3 cellular contexts compared by ENCODE assay signal in the genomic region with DNA sequence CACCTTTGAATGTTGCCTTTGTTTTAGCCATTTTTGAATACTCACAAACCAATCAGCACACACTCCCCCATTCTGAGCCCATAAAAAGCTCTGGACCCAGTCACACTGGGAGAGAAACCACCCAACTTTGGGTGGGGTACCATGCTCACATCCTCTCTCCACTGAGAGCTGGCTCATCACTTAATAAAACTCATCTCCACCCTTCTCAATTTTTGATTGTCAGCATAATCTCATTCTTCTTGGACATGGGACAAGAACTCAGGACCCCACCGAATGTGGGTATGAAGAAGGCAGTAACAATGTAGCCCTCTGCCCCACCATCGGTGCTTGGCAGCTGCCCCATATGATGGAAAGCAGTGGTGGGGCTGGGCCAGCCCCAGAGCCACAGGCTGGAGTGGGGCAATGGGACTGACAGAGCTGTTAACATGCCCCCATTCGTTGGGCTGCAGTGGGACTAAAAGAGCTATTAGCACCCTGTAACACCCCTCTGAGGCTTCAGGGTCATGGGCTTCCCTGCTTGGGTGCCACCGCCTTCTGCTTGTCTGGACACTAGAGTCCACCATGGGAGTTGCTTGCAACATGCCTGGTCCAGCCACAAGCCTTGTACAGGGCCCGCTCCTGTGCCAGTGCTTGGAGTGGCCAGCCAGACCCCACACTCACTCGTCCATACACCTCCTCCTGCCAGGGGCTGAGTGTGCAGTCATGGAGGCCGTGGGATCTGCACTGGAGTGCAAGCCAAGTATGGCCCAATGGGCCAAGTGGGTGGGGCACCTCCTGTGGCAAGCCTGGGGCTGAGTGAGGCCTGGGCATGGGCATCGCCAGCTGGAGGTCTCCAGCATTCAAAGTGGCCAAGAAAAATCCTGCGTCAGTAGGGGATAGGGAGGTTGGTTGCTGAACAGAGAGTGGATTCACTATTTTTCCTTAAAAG.
A peak's percentile ranks its signal among the peaks of the same experiment; 100 is the strongest.
TF ChIP-seq lines count a peak whose summit lies in the region.

No MANE protein-coding gene starts in this region.

TF ChIP-seq in A549, 52 proteins besides CTCF, POLR2A, EP300 and RAD21:
- TF ChIP-seq, protein P1, sequence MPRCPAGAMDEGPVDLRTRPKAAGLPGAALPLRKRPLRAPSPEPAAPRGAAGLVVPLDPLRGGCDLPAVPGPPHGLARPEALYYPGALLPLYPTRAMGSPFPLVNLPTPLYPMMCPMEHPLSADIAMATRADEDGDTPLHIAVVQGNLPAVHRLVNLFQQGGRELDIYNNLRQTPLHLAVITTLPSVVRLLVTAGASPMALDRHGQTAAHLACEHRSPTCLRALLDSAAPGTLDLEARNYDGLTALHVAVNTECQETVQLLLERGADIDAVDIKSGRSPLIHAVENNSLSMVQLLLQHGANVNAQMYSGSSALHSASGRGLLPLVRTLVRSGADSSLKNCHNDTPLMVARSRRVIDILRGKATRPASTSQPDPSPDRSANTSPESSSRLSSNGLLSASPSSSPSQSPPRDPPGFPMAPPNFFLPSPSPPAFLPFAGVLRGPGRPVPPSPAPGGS (IDR thresholded peaks at IDR 0.05) = no peak
- TF ChIP-seq MAFK (IDR thresholded peaks at IDR 0.05; ENCODE audit: partially characterized antibody) (peak; percentile 49), ZNF302 (CRISPR knock-in tag; IDR thresholded peaks at IDR 0.05) (no peak), TP53 (CRISPR knock-in tag; IDR thresholded peaks at IDR 0.05) (no peak), HOXB5 (CRISPR knock-in tag; IDR thresholded peaks at IDR 0.05) (no peak), MAZ (IDR thresholded peaks at IDR 0.05; ENCODE audit: borderline replicate concordance, low read depth, low read length) (no peak)

TF ChIP-seq in IMR-90, 13 proteins besides CTCF, POLR2A, EP300 and RAD21:
- TF ChIP-seq, protein P2, sequence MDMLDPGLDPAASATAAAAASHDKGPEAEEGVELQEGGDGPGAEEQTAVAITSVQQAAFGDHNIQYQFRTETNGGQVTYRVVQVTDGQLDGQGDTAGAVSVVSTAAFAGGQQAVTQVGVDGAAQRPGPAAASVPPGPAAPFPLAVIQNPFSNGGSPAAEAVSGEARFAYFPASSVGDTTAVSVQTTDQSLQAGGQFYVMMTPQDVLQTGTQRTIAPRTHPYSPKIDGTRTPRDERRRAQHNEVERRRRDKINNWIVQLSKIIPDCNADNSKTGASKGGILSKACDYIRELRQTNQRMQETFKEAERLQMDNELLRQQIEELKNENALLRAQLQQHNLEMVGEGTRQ (IDR thresholded peaks at IDR 0.05; ENCODE audit: low read depth, low read length) = no peak
- 0 out of 2 replicates have a peak, but pooled peaks have one; percentile 18 for TF ChIP-seq MAFK (IDR thresholded peaks at IDR 0.05; ENCODE audit: low read depth, low read length)

TF ChIP-seq in HepG2, 621 proteins besides CTCF, POLR2A, EP300 and RAD21:
- no peak for TF ChIP-seq ZNF674 (CRISPR knock-in tag; IDR thresholded peaks at IDR 0.05; ENCODE audit: low read depth)
- TF ChIP-seq, protein P3, sequence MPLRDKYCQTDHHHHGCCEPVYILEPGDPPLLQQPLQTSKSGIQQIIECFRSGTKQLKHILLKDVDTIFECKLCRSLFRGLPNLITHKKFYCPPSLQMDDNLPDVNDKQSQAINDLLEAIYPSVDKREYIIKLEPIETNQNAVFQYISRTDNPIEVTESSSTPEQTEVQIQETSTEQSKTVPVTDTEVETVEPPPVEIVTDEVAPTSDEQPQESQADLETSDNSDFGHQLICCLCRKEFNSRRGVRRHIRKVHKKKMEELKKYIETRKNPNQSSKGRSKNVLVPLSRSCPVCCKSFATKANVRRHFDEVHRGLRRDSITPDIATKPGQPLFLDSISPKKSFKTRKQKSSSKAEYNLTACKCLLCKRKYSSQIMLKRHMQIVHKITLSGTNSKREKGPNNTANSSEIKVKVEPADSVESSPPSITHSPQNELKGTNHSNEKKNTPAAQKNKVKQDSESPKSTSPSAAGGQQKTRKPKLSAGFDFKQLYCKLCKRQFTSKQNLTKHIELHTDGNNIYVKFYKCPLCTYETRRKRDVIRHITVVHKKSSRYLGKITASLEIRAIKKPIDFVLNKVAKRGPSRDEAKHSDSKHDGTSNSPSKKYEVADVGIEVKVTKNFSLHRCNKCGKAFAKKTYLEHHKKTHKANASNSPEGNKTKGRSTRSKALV (CRISPR knock-in tag; IDR thresholded peaks at IDR 0.05) = no peak
- no peak for TF ChIP-seq KDM2A (CRISPR knock-in tag; IDR thresholded peaks at IDR 0.05; ENCODE audit: borderline replicate concordance, low read depth)
- TF ChIP-seq ELF1 (CRISPR knock-in tag; IDR thresholded peaks at IDR 0.05) = no peak
- TF ChIP-seq, protein P4, sequence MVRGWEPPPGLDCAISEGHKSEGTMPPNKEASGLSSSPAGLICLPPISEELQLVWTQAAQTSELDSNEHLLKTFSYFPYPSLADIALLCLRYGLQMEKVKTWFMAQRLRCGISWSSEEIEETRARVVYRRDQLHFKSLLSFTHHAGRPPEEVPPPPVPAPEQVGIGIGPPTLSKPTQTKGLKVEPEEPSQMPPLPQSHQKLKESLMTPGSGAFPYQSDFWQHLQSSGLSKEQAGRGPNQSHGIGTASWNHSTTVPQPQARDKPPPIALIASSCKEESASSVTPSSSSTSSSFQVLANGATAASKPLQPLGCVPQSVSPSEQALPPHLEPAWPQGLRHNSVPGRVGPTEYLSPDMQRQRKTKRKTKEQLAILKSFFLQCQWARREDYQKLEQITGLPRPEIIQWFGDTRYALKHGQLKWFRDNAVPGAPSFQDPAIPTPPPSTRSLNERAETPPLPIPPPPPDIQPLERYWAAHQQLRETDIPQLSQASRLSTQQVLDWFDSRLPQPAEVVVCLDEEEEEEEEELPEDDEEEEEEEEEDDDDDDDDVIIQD (CRISPR knock-in tag; IDR thresholded peaks at IDR 0.05; ENCODE audit: low read depth) = no peak
- no peak for TF ChIP-seq ESRRA (CRISPR knock-in tag; IDR thresholded peaks at IDR 0.05; ENCODE audit: low read depth)
- no peak for TF ChIP-seq ARNTL (CRISPR knock-in tag; IDR thresholded peaks at IDR 0.05)
- TF ChIP-seq, protein P5, sequence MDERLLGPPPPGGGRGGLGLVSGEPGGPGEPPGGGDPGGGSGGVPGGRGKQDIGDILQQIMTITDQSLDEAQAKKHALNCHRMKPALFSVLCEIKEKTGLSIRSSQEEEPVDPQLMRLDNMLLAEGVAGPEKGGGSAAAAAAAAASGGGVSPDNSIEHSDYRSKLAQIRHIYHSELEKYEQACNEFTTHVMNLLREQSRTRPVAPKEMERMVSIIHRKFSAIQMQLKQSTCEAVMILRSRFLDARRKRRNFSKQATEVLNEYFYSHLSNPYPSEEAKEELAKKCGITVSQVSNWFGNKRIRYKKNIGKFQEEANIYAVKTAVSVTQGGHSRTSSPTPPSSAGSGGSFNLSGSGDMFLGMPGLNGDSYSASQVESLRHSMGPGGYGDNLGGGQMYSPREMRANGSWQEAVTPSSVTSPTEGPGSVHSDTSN (CRISPR knock-in tag; IDR thresholded peaks at IDR 0.05) = no peak
- TF ChIP-seq PRPF4 (IDR thresholded peaks at IDR 0.05; ENCODE audit: low read depth, low read length, poor library complexity, severe bottlenecking) = no peak
- TF ChIP-seq RFX1 (IDR thresholded peaks at IDR 0.05) = no peak
- no peak for TF ChIP-seq SP140L (CRISPR knock-in tag; IDR thresholded peaks at IDR 0.05; ENCODE audit: borderline replicate concordance)
- TF ChIP-seq NFE2L2 (IDR thresholded peaks at IDR 0.05; ENCODE audit: low read length) = no peak
- TF ChIP-seq MIXL1 (CRISPR knock-in tag; IDR thresholded peaks at IDR 0.05) = no peak
- TF ChIP-seq YEATS4 (CRISPR knock-in tag; IDR thresholded peaks at IDR 0.05; ENCODE audit: borderline replicate concordance) = no peak
- TF ChIP-seq ZNF878 (CRISPR knock-in tag; IDR thresholded peaks at IDR 0.05) = no peak
- TF ChIP-seq MAFF (IDR thresholded peaks at IDR 0.05; ENCODE audit: low read depth, low read length) = peak; percentile 55; the same call in 1 of the 2 replicates
- peak; percentile 68 to 74; a peak in 3 of 4 replicates for TF ChIP-seq MAFK (conservative IDR thresholded peaks at IDR 0.05 in 1 of 2, IDR thresholded peaks at IDR 0.05 in 1 of 2; ENCODE audit: low read length in 2 of 2)
